Comparison of ENCODE assay signal across 18 cellular contexts in genomic region chr12:11164384-11164783, GRCh38. TPM values are rescaled to one million over a fixed set of nuclear protein-coding genes. Genes with fewer than 3 reads are reported as not detected.
DNase-seq lines count a peak whose midpoint lies in the region; ATAC-seq and TF ChIP-seq lines count a peak whose summit lies in the region.
"Had no signal": no experiment of that assay in that cellular context is flagged by ENCODE, and none has a peak within 500 bp of the region (broad histone marks: within the 10 kb centered on the region; RNA-seq: fewer than 3 reads in every experiment).

No MANE protein-coding gene starts in this region.

- peaks cover 38 to 54% of the 10 kb centered on the region in 2 donors for H3K36me3 Mint-ChIP-seq in stimulated activated naive B cell treated with anti-CD40 and anti-IgM and Interleukin-4, amounts not matched to agents 10 μg/mL and 1 μg/mL and 100 μg/mL, for 72 hours

- H3K9me3 ChIP-seq in DND-41 (ENCODE audit: insufficient read depth, low read length, severe bottlenecking) (no peaks in the 10 kb centered on the region), Panc1 (ENCODE audit: control insufficient read depth, insufficient read depth, low read depth, low read length) (no peaks in the 10 kb centered on the region)

- no peak overlapping the region for H3K4me3 ChIP-seq in DND-41 (ENCODE audit: low read depth in 1 of 2, low read length in 2 of 2)
- H3K4me3 ChIP-seq in Panc1 (ENCODE audit: low read depth in 2 of 2, low read length in 2 of 2) = no peak overlapping the region
- H3K4me3 ChIP-seq: BLaER1, GM23338, K562 had no signal

- H4K20me1 ChIP-seq in DND-41 (ENCODE audit: insufficient read depth, low read length) = peaks cover 48% of the 10 kb centered on the region

- no peak for ATAC-seq in DND-41 (ENCODE audit: insufficient read depth, low read depth)
- ATAC-seq in GM18868 (IDR thresholded peaks at IDR 0.05; ENCODE audit: unreplicated experiment) = peak; percentile 70
- ATAC-seq in Panc1 = no peak
- ATAC-seq in stimulated activated naive B cell treated with anti-CD40 and anti-IgM and Interleukin-4, amounts not matched to agents 10 μg/mL and 1 μg/mL and 100 μg/mL, for 72 hours (replicated peaks) = peak; percentile 64 to 68
- no peak for ATAC-seq in HG03469 (IDR thresholded peaks at IDR 0.05; ENCODE audit: unreplicated experiment)
- ATAC-seq in GM19455 (IDR thresholded peaks at IDR 0.05; ENCODE audit: unreplicated experiment) = no peak
- ATAC-seq: GM23338, K562 had no signal

- TF ChIP-seq CTCF in DND-41 (IDR thresholded peaks at IDR 0.05; ENCODE audit: borderline replicate concordance, extremely low read depth, low read length, poor library complexity, severe bottlenecking) = no peak
- no peak for TF ChIP-seq CTCF in Panc1 (IDR thresholded peaks at IDR 0.05)

- H3K4me3 Mint-ChIP-seq in stimulated activated naive B cell treated with anti-CD40 and anti-IgM and Interleukin-4, amounts not matched to agents 10 μg/mL and 1 μg/mL and 100 μg/mL, for 72 hours = no peak overlapping the region
- H3K4me3 Mint-ChIP-seq: CD14-positive monocyte; CD4-positive, alpha-beta memory T cell; GM23338 had no signal

- no peak overlapping the region for H2AFZ ChIP-seq in DND-41 (ENCODE audit: low read depth, low read length)
- H2AFZ ChIP-seq: GM23338 had no signal

- BruUV-seq in Panc1 (replicated peaks; lab: Mats Ljungman, UMichigan) = TSS peak; percentile 1

- POLR2A ChIA-PET in Panc1 (lab: Charles Lee) = no interaction called here

- H3K4me2 ChIP-seq in DND-41 (ENCODE audit: insufficient read depth, low read length) = peak overlapping the region; percentile 7; the same call in 1 of the 2 replicates
- H3K4me2 ChIP-seq: BLaER1, GM23338 had no signal

- peaks cover 36 to 56% of the 10 kb centered on the region in 2 donors for H3K4me1 Mint-ChIP-seq in stimulated activated naive B cell treated with anti-CD40 and anti-IgM and Interleukin-4, amounts not matched to agents 10 μg/mL and 1 μg/mL and 100 μg/mL, for 72 hours

- no peak overlapping the region for H3K27ac Mint-ChIP-seq in stimulated activated naive B cell treated with anti-CD40 and anti-IgM and Interleukin-4, amounts not matched to agents 10 μg/mL and 1 μg/mL and 100 μg/mL, for 72 hours
- H3K27ac Mint-ChIP-seq: CD14-positive monocyte; CD4-positive, alpha-beta memory T cell; GM23338 had no signal

- H3K27me3 ChIP-seq in DND-41 (ENCODE audit: insufficient read depth, low read length, poor library complexity) = no peaks in the 10 kb centered on the region
- H3K27me3 ChIP-seq in Panc1 (ENCODE audit: control insufficient read depth, insufficient read depth, low read length) = no peaks in the 10 kb centered on the region
- H3K27me3 ChIP-seq: BLaER1 had no signal

- intact Hi-C loops in Panc1 (cut with micrococcal nuclease; ENCODE audit: unreplicated experiment) = no loop called here

- H3K4me1 ChIP-seq in DND-41 (ENCODE audit: insufficient read depth, low read length) (peaks cover 18% of the 10 kb centered on the region), Panc1 (ENCODE audit: control insufficient read depth, insufficient read depth, low read length) (peaks cover 7% of the 10 kb centered on the region)

- DNase-seq in DND-41 = no peak
- DNase-seq in Panc1 (ENCODE audit: low read depth, low spot score) = no peak
- no peak for DNase-seq in stimulated activated naive B cell treated with anti-CD40 and anti-IgM and Interleukin-4, amounts not matched to agents 10 μg/mL and 1 μg/mL and 100 μg/mL, for 72 hours
- DNase-seq in NCI-H774 (lab: John Stamatoyannopoulos, UW) = no peak
- DNase-seq: CD4-positive, alpha-beta memory T cell; DMS153; DMS79; GF-D8; HCEC 1CT had no signal

- in situ Hi-C loops in Panc1 (cut with HindIII; ENCODE audit: low pct_unique_long_range_greater_than_20kb, low sequenced_read_pairs) = no loop called here

- H3K9ac ChIP-seq in DND-41 (ENCODE audit: low read depth, low read length) = no peak overlapping the region
- H3K9ac ChIP-seq: BLaER1 had no signal

- H3K36me3 ChIP-seq in DND-41 (ENCODE audit: insufficient read depth, low read length) = peaks cover 62% of the 10 kb centered on the region
- peaks cover 8% of the 10 kb centered on the region; the same call in 1 of the 2 replicates for H3K36me3 ChIP-seq in Panc1 (ENCODE audit: control insufficient read depth, insufficient read depth, low read length)

- no peaks in the 10 kb centered on the region for H3K27me3 Mint-ChIP-seq in stimulated activated naive B cell treated with anti-CD40 and anti-IgM and Interleukin-4, amounts not matched to agents 10 μg/mL and 1 μg/mL and 100 μg/mL, for 72 hours
- H3K27me3 Mint-ChIP-seq: CD4-positive, alpha-beta memory T cell had no signal

- H3K79me2 ChIP-seq in DND-41 (ENCODE audit: insufficient read depth, low read length) = peaks cover 98% of the 10 kb centered on the region

- H3K27ac ChIP-seq in DND-41 (ENCODE audit: low read length) = no peak overlapping the region
- no peak overlapping the region for H3K27ac ChIP-seq in Panc1 (ENCODE audit: low read length)
- H3K27ac ChIP-seq: BLaER1, HL-60 had no signal

- H3K9me3 Mint-ChIP-seq in stimulated activated naive B cell treated with anti-CD40 and anti-IgM and Interleukin-4, amounts not matched to agents 10 μg/mL and 1 μg/mL and 100 μg/mL, for 72 hours = no peaks in the 10 kb centered on the region
- H3K9me3 Mint-ChIP-seq: GM23338 had no signal

- CTCF ChIA-PET in Panc1 (lab: Charles Lee) = no interaction called here

RNA-seq across cellular contexts. Expression of gene SMIM10L1, which starts 6.6 kb away (rescaled TPM):
- total RNA-seq in Panc1 (2021; ENCODE audit: unreplicated experiment) = 6.0 TPM
- polyA plus RNA-seq in Panc1 (2012; ENCODE audit: insufficient read length) = 3.5 TPM

RNA-seq across cellular contexts. Expression of gene TAS2R42, which starts 22.4 kb away (rescaled TPM):
- total RNA-seq in Panc1 (2021; ENCODE audit: unreplicated experiment) = not detected
- not detected for polyA plus RNA-seq in Panc1 (2012; ENCODE audit: insufficient read length)
- total RNA-seq: CD4-positive, alpha-beta memory T cell; HT1080; K562 had no signal
- polyA plus RNA-seq: CD14-positive monocyte; CD4-positive, alpha-beta memory T cell; GM23338; K562 had no signal

RNA-seq across cellular contexts. Expression of gene TAS2R30, which starts 29.9 kb away (rescaled TPM):
- 0.74 TPM for total RNA-seq in Panc1 (2021; ENCODE audit: unreplicated experiment)
- not detected for polyA plus RNA-seq in Panc1 (2012; ENCODE audit: insufficient read length)
- polyA plus RNA-seq: CD14-positive monocyte; CD4-positive, alpha-beta memory T cell had no signal

Comparison
In these comparisons a context has a peak if more than half of its experiments do, and no peak if none do; other contexts are left out.
1. ATAC-seq: peak in GM18868 (single experiment) and stimulated activated naive B cell treated with anti-CD40 and anti-IgM and Interleukin-4, amounts not matched to agents 10 μg/mL and 1 μg/mL and 100 μg/mL, for 72 hours (2 of 2); none in DND-41 (single experiment), Panc1 (single experiment), HG03469 (single experiment) and GM19455 (single experiment).